7 cellular contexts compared by ENCODE assay signal in the genomic region with DNA sequence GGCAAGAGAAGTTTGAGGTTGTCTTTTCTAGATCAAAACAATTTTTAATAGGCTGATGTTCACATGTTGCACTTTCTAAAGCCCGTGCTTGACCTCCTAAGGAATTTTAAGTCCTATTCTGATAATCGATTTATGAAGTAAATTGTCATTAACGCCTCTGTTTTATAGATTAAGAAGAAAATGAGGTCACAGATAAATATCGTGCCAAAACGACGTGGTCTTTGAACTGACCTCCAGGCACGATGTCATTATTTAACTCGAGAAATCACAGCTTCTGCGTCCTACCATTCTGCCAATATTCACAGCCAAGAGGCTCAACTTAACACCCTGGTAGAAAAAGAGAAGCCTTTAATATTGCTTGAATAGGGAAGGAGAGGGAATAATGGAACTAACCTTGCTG. TPM values are rescaled to one million over a fixed set of nuclear protein-coding genes. Genes with fewer than 3 reads are reported as not detected.
DNase-seq lines count a peak whose midpoint lies in the region; ATAC-seq and TF ChIP-seq lines count a peak whose summit lies in the region.

No MANE protein-coding gene starts in this region.

- no peaks in the 10 kb centered on the region for H4K20me1 ChIP-seq in HCT116 (ENCODE audit: insufficient read depth)

- H3K36me3 Mint-ChIP-seq in T-helper 17 cell (ENCODE audit: low read depth): no peaks in the 10 kb centered on the region

- H3K36me3 ChIP-seq in HCT116 (ENCODE audit: control insufficient read depth in 1 of 2, insufficient read depth in 2 of 2, low read length in 2 of 2) (no peaks in the 10 kb centered on the region), gastroesophageal sphincter (no peaks in the 10 kb centered on the region)

- TF ChIP-seq POLR2A in HCT116 (IDR thresholded peaks at IDR 0.05; ENCODE audit: borderline replicate concordance, extremely low read depth, insufficient read depth, insufficient read length): no peak
- no peak for TF ChIP-seq POLR2A in gastroesophageal sphincter (IDR thresholded peaks at IDR 0.05)

- H3K4me3 Mint-ChIP-seq in T-helper 17 cell: peak overlapping the region; percentile 90

- H3K4me3 ChIP-seq in HCT116 (replicated peaks in 1 of 2; ENCODE audit: low read depth in 1 of 2, low read length in 2 of 2): peak overlapping the region; percentile 49 to 71
- peak overlapping the region; percentile 89 to 92 for H3K4me3 ChIP-seq in gastroesophageal sphincter
- H3K4me3 ChIP-seq in skin epidermis: peak overlapping the region; percentile 63 to 96 (median 81)

- H3K4me1 ChIP-seq in HCT116 (ENCODE audit: control insufficient read depth in 1 of 2, insufficient read depth in 2 of 2, low read length in 2 of 2): peaks cover 20 to 26% of the 10 kb centered on the region in 2 experiments
- H3K4me1 ChIP-seq in gastroesophageal sphincter: peaks cover 0 to 41% (median 5%) of the 10 kb centered on the region in 3 donors

- POLR2A ChIA-PET in HCT116 (lab: Charles Lee): interaction anchor here (0.8 to 1.0 kb wide), 2 partner anchors 11 to 14 kb away, joined by 3 to 4 read pairs; no protein-coding TSS in a partner anchor

- H3K27ac Mint-ChIP-seq in T-helper 17 cell: peak overlapping the region; percentile 91

- 0 to 1% methylated on average over 9 of the region's 9 CpGs for WGBS in gastroesophageal sphincter (ENCODE audit: low coverage in 1 of 2), 2 donors

- peak overlapping the region; percentile 66 for H2AFZ ChIP-seq in HCT116 (ENCODE audit: low read depth, low read length, poor library complexity, severe bottlenecking)

- TF ChIP-seq CTCF in HCT116 (IDR thresholded peaks at IDR 0.05 in 2 of 3, conservative IDR thresholded peaks at IDR 0.05 in 1 of 3; ENCODE audit: borderline replicate concordance in 1 of 3, insufficient read depth in 1 of 3, low read depth in 2 of 3, low read length in 2 of 3) (no peak), gastroesophageal sphincter (IDR thresholded peaks at IDR 0.05) (no peak)

- BruUV-seq in HCT116 (replicated peaks; lab: Mats Ljungman, UMichigan): TSS peak; percentile 97

- peak overlapping the region; percentile 94 for H3K4me2 ChIP-seq in HCT116 (ENCODE audit: low read length)

- no peak for DNase-seq in HCT116 (ENCODE audit: low read depth, low spot score)
- no peak for DNase-seq in T-helper 17 cell
- DNase-seq in kidney tubule cell (ENCODE audit: low spot score): no peak
- DNase-seq in DMS114 treated with DMSO at 0.1 percent for 48 hours (lab: John Stamatoyannopoulos, UW; ENCODE audit: unreplicated experiment): no peak
- DNase-seq in SKM-1 (lab: John Stamatoyannopoulos, UW; ENCODE audit: unreplicated experiment): no peak

- intact Hi-C loops in HCT116 (cut with micrococcal nuclease): no loop called here

- no peaks in the 10 kb centered on the region for H3K9me2 ChIP-seq in HCT116 (ENCODE audit: insufficient read depth)

- no peak for TF ChIP-seq RAD21 in HCT116 (IDR thresholded peaks at IDR 0.05; ENCODE audit: low read depth)

- TF ChIP-seq EP300 in gastroesophageal sphincter (IDR thresholded peaks at IDR 0.05): no peak

- no peaks in the 10 kb centered on the region for H3K27me3 Mint-ChIP-seq in T-helper 17 cell

- peak overlapping the region; percentile 67 for H3K27ac ChIP-seq in HCT116 (ENCODE audit: low read depth, low read length)
- peak overlapping the region; percentile 96 to 99 (median 97) for H3K27ac ChIP-seq in gastroesophageal sphincter
- peak overlapping the region; percentile 86 to 100 (median 99) for H3K27ac ChIP-seq in skin epidermis

- peak overlapping the region; percentile 75 for H3K9ac ChIP-seq in HCT116 (ENCODE audit: low read length)

- peaks cover 25% of the 10 kb centered on the region for H3K4me1 Mint-ChIP-seq in T-helper 17 cell

- ATAC-seq in HCT116 (no peak), T-helper 17 cell (no peak), gastroesophageal sphincter (no peak)

- CTCF ChIA-PET in HCT116 (lab: Charles Lee): interaction anchor here (1.0 to 1.8 kb wide), 3 partner anchors 14 to 1548 kb away, joined by 3 to 6 read pairs (median 3); no protein-coding TSS in a partner anchor

- H3K79me2 ChIP-seq in HCT116 (ENCODE audit: insufficient read depth, low read length): peaks cover 19% of the 10 kb centered on the region; the same call in 1 of the 2 replicates

- RAD21 ChIA-PET in HCT116 (lab: Charles Lee; ENCODE audit: low non-redundant PET in 1 of 2, low total read pairs in 2 of 2, uncharacterized antibody in 2 of 2, unreplicated experiment in 2 of 2): no interaction called here

- H3K9me3 ChIP-seq in HCT116 (ENCODE audit: control insufficient read depth in 1 of 2, insufficient read depth in 1 of 2, low read depth in 1 of 2, low read length in 2 of 2) (no peaks in the 10 kb centered on the region), T-helper 17 cell (ENCODE audit: control insufficient read depth, low read length, poor library complexity, severe bottlenecking) (no peaks in the 10 kb centered on the region), gastroesophageal sphincter (no peaks in the 10 kb centered on the region)

- H3K27me3 ChIP-seq in HCT116 (ENCODE audit: insufficient read depth, low read length) (no peaks in the 10 kb centered on the region), gastroesophageal sphincter (no peaks in the 10 kb centered on the region)

TF ChIP-seq in HCT116, 20 proteins besides CTCF, POLR2A, EP300 and RAD21:
- TF ChIP-seq, protein P1, sequence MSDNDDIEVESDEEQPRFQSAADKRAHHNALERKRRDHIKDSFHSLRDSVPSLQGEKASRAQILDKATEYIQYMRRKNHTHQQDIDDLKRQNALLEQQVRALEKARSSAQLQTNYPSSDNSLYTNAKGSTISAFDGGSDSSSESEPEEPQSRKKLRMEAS (IDR thresholded peaks at IDR 0.05): no peak
- TF ChIP-seq YY1 (IDR thresholded peaks at IDR 0.05; ENCODE audit: extremely low read depth, insufficient replicate concordance, low read depth, low read length) (no peak), POLR2AphosphoS5 (IDR thresholded peaks at IDR 0.05; ENCODE audit: low read depth, low read length) (no peak), CBX3 (IDR thresholded peaks at IDR 0.05; ENCODE audit: low read depth) (no peak), ZFX (IDR thresholded peaks at IDR 0.05) (no peak), EZH2phosphoT487 (IDR thresholded peaks at IDR 0.05; ENCODE audit: borderline replicate concordance) (no peak)
- TF ChIP-seq, protein P2, sequence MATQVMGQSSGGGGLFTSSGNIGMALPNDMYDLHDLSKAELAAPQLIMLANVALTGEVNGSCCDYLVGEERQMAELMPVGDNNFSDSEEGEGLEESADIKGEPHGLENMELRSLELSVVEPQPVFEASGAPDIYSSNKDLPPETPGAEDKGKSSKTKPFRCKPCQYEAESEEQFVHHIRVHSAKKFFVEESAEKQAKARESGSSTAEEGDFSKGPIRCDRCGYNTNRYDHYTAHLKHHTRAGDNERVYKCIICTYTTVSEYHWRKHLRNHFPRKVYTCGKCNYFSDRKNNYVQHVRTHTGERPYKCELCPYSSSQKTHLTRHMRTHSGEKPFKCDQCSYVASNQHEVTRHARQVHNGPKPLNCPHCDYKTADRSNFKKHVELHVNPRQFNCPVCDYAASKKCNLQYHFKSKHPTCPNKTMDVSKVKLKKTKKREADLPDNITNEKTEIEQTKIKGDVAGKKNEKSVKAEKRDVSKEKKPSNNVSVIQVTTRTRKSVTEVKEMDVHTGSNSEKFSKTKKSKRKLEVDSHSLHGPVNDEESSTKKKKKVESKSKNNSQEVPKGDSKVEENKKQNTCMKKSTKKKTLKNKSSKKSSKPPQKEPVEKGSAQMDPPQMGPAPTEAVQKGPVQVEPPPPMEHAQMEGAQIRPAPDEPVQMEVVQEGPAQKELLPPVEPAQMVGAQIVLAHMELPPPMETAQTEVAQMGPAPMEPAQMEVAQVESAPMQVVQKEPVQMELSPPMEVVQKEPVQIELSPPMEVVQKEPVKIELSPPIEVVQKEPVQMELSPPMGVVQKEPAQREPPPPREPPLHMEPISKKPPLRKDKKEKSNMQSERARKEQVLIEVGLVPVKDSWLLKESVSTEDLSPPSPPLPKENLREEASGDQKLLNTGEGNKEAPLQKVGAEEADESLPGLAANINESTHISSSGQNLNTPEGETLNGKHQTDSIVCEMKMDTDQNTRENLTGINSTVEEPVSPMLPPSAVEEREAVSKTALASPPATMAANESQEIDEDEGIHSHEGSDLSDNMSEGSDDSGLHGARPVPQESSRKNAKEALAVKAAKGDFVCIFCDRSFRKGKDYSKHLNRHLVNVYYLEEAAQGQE (IDR thresholded peaks at IDR 0.05; ENCODE audit: low read depth): no peak
TF ChIP-seq in HCT116: peak in this region for 0.

RNA-seq across cellular contexts. Expression of a gene that starts 0.9 kb away (rescaled TPM):
- 13.8 TPM for total RNA-seq in HCT116 (2021; ENCODE audit: unreplicated experiment)
- polyA plus RNA-seq in HCT116 (2012): 2.1 and 3.0 TPM in 2 replicates
- 10 to 100 TPM; 13.2 to 16.1 TPM for total RNA-seq in T-helper 17 cell
- total RNA-seq in gastroesophageal sphincter: 10 to 100 TPM; 25.0 to 37.1 (median 30.4) TPM
